11 cellular contexts compared by ENCODE assay signal in the genomic region with DNA sequence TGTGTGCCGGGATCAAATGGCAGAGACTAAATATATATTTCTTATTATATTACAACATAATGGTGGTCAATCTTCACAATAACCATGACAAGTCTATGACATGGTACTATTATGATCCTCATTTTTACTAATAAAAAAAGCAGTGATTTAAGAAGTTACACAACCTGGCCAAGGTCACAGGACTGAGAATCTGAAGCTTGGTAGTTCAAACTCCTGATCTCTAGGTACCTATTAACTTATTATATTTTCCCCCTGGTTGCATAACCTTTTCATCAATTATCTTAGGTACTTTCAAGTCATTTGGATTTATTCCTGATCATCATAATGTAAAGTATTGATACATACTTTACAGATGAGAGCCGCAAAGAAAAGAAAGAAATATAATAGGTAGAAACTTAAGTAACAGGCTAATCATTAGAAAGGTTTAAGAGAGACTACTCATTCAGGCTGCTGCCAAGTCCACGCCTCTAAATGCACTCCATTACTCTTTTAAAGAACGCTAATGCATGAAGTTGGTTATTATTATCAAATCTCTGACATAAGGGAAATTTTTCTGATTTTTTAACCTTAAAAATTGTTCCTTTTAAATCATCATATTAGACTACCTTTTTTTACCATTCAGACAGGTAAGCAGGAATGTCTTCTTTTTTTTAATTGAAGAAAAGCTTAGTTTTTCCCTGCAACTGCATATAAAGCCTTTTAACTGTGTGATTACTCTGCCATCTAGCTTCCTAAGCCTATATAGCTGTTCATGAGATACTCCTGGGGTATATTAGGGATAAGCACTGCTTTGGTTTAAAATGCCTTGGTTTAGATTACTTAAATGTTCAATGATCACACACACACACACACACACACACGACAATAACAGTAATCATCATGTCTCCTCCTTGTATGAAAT. TPM values are rescaled to one million over a fixed set of nuclear protein-coding genes. Genes with fewer than 3 reads are reported as not detected.
DNase-seq lines count a peak whose midpoint lies in the region; ATAC-seq, FAIRE-seq and TF ChIP-seq lines count a peak whose summit lies in the region.
"Had no signal": no experiment of that assay in that cellular context is flagged by ENCODE, and none has a peak within 500 bp of the region (broad histone marks: within the 10 kb centered on the region; RNA-seq: fewer than 3 reads in every experiment).

No MANE protein-coding gene starts in this region.

- H3K36me3 ChIP-seq in PC-9 (ENCODE audit: low read depth) (no peaks in the 10 kb centered on the region), prostate gland (no peaks in the 10 kb centered on the region)
- H3K36me3 ChIP-seq: thoracic aorta had no signal

- FAIRE-seq in A204.1 (lab: Jason Lieb, UNC) = peak; percentile 16

- BruUV-seq in PC-9 (replicated peaks; lab: Mats Ljungman, UMichigan) = no TSS peak

- no peaks in the 10 kb centered on the region for H3K79me2 ChIP-seq in PC-9 (ENCODE audit: low read depth)

- ATAC-seq in foreskin keratinocyte = peak; percentile 38
- no peak for ATAC-seq in HG02970 (IDR thresholded peaks at IDR 0.05; ENCODE audit: low FRiP score, unreplicated experiment)
- no peak for ATAC-seq in GM18505 (IDR thresholded peaks at IDR 0.05; ENCODE audit: unreplicated experiment)
- ATAC-seq: activated naive CD8-positive, alpha-beta T cell treated with anti-CD3 and anti-CD28 coated beads, Interleukin-2, amount 50 U/mL, for 24 hours had no signal

- H3K27me3 ChIP-seq in PC-9 (ENCODE audit: insufficient read depth, low read depth) (no peaks in the 10 kb centered on the region), foreskin keratinocyte (no peaks in the 10 kb centered on the region), prostate gland (replicated peaks; ENCODE audit: insufficient read depth) (no peaks in the 10 kb centered on the region)

- H3K4me1 ChIP-seq in PC-9 (replicated peaks; ENCODE audit: insufficient read depth) = peaks cover 22% of the 10 kb centered on the region
- no peaks in the 10 kb centered on the region for H3K4me1 ChIP-seq in foreskin keratinocyte
- H3K4me1 ChIP-seq in prostate gland (replicated peaks) = no peaks in the 10 kb centered on the region

- intact Hi-C loops in PC-9 (cut with micrococcal nuclease; ENCODE audit: unreplicated experiment) (loop anchor here (2.0 kb wide), 1 partner anchor 88 kb away; no protein-coding TSS in a partner anchor), prostate gland (cut with DNase I) (no loop called here)

- TF ChIP-seq CTCF in HFF-Myc (IDR thresholded peaks at IDR 0.05; ENCODE audit: low read depth, low read length, missing control alignments) = peak; percentile 20
- peak; percentile 73 for TF ChIP-seq CTCF in PC-9 (conservative IDR thresholded peaks at IDR 0.05)
- peak; percentile 75 for TF ChIP-seq CTCF in foreskin keratinocyte (conservative IDR thresholded peaks at IDR 0.05)
- TF ChIP-seq CTCF in prostate gland (IDR thresholded peaks at IDR 0.05) = no peak
- TF ChIP-seq CTCF in GM20000 (IDR thresholded peaks at IDR 0.05; ENCODE audit: extremely low read depth, missing control alignments) = no peak

- no peak overlapping the region for H2AFZ ChIP-seq in PC-9

- H4K20me1 ChIP-seq in PC-9 (ENCODE audit: insufficient read depth) = no peaks in the 10 kb centered on the region

- DNase-seq in HFF-Myc (ENCODE audit: extremely low read depth, low read depth) = no peak
- peak in 1 of 2 experiments; percentile 54 for DNase-seq in PC-9
- peak in 1 of 2 donors; percentile 37 for DNase-seq in foreskin keratinocyte
- no peak for DNase-seq in prostate gland (ENCODE audit: low spot score)
- DNase-seq in GM20000 (ENCODE audit: low spot score) = no peak
- DNase-seq: activated naive CD8-positive, alpha-beta T cell treated with anti-CD3 and anti-CD28 coated beads, Interleukin-2, amount 50 U/mL, for 24 hours had no signal

- no peaks in the 10 kb centered on the region for H3K9me2 ChIP-seq in PC-9 (ENCODE audit: insufficient read depth)

- no peaks in the 10 kb centered on the region for H3F3A ChIP-seq in PC-9 (ENCODE audit: insufficient read depth, low read depth)

- TF ChIP-seq POLR2A in prostate gland (IDR thresholded peaks at IDR 0.05) (no peak), GM18505 (IDR thresholded peaks at IDR 0.05; ENCODE audit: borderline replicate concordance, extremely low read depth, insufficient read depth, insufficient read length) (no peak)

- H3K4me3 ChIP-seq in HFF-Myc (replicated peaks; ENCODE audit: low read depth, low read length) = no peak overlapping the region
- no peak overlapping the region for H3K4me3 ChIP-seq in PC-9
- H3K4me3 ChIP-seq in prostate gland = no peak overlapping the region
- H3K4me3 ChIP-seq: thoracic aorta had no signal

- CTCF ChIA-PET in PC-9 (lab: Charles Lee) = interaction anchor here (0.5 to 2.2 kb wide), 7 partner anchors 47 to 1197 kb away, joined by 3 to 41 read pairs (median 7); no protein-coding TSS in a partner anchor

- POLR2A ChIA-PET in PC-9 (lab: Charles Lee; ENCODE audit: unreplicated experiment) = interaction anchor here (0.7 to 0.9 kb wide), 3 partner anchors 52 to 444 kb away, joined by 5 to 8 read pairs (median 6); no protein-coding TSS in a partner anchor

- H3K9me3 ChIP-seq in PC-9 (ENCODE audit: insufficient read depth, low read depth) (no peaks in the 10 kb centered on the region), prostate gland (no peaks in the 10 kb centered on the region)
- H3K9me3 ChIP-seq: thoracic aorta had no signal

- 71% methylated on average over 5 of the region's 5 CpGs for WGBS in prostate gland

- no peak overlapping the region for H3K4me2 ChIP-seq in PC-9

- peak overlapping the region; percentile 28; the same call in 1 of the 2 replicates for H3K27ac ChIP-seq in PC-9
- H3K27ac ChIP-seq in foreskin keratinocyte = no peak overlapping the region
- no peak overlapping the region for H3K27ac ChIP-seq in prostate gland
- H3K27ac ChIP-seq: HL-60, thoracic aorta had no signal

RNA-seq across cellular contexts. Expression of gene RPS29, which starts 35.6 kb away (rescaled TPM):
- 1,018 and 1,294 TPM in 2 replicates for total RNA-seq in PC-9 (2021)
- 2,385 and 2,618 TPM in 2 replicates for total RNA-seq in foreskin keratinocyte
- polyA plus RNA-seq in foreskin keratinocyte = 4,380 and 4,703 TPM in 2 replicates
- total RNA-seq in prostate gland = 1,000 to 10,000 TPM; 4,045 to 4,896 TPM

RNA-seq across cellular contexts. Expression of gene LRR1, which starts 48.2 kb away (rescaled TPM):
- total RNA-seq in PC-9 (2021) (16.1 and 19.0 TPM in 2 replicates), foreskin keratinocyte (27.5 and 30.7 TPM in 2 replicates), prostate gland (1 to 10 TPM; 7.0 to 8.4 TPM)
- 30.1 and 31.4 TPM in 2 replicates for polyA plus RNA-seq in foreskin keratinocyte

Comparison
In these comparisons a context has a peak if more than half of its experiments do, and no peak if none do; other contexts are left out.
1. CTCF ChIP-seq: peak in HFF-Myc (single experiment), PC-9 (single experiment) and foreskin keratinocyte (single experiment); none in prostate gland (0 of 4) and GM20000 (single experiment).